In the genomic region with DNA sequence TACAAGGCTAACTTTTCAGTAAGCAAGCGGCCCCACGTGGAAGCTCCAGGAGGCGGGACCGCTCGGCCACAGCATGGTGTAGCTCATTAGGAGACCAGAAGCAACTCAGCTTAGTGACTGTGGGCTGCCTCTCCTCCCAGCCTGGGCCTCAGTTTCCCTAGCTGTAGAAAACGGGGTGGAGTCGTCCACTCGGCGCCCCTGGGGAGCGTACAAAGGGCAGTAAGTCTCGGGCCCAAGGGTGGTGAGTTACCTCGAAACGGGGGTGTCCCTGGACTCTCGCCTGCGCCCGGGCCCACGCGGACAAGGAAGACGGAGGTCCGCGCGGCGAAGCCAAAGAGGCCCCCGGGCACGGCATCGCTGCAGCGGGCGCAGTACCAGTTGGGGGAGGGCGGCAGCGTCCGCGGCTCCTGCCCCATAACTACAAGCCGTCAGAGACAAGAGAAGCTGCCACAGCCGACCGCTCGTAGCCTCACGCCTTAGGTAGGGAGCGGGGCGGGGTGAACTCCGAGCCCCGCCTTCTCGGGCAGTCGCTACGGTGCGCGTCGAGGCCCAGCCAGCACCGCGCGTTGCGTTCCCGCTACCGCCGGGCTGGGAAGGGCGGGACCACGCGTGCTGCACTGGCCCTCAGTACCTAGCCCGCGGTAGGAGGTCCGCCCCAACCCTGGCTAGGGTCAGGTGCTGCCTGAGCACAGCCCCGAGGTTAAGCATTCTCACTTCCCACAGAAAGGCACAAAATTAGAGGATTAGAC, we compare ENCODE assay signal across 8 cellular contexts. TPM values are rescaled to one million over a fixed set of nuclear protein-coding genes. Genes with fewer than 3 reads are reported as not detected.
DNase-seq lines count a peak whose midpoint lies in the region; ATAC-seq and TF ChIP-seq lines count a peak whose summit lies in the region.

A gene with protein sequence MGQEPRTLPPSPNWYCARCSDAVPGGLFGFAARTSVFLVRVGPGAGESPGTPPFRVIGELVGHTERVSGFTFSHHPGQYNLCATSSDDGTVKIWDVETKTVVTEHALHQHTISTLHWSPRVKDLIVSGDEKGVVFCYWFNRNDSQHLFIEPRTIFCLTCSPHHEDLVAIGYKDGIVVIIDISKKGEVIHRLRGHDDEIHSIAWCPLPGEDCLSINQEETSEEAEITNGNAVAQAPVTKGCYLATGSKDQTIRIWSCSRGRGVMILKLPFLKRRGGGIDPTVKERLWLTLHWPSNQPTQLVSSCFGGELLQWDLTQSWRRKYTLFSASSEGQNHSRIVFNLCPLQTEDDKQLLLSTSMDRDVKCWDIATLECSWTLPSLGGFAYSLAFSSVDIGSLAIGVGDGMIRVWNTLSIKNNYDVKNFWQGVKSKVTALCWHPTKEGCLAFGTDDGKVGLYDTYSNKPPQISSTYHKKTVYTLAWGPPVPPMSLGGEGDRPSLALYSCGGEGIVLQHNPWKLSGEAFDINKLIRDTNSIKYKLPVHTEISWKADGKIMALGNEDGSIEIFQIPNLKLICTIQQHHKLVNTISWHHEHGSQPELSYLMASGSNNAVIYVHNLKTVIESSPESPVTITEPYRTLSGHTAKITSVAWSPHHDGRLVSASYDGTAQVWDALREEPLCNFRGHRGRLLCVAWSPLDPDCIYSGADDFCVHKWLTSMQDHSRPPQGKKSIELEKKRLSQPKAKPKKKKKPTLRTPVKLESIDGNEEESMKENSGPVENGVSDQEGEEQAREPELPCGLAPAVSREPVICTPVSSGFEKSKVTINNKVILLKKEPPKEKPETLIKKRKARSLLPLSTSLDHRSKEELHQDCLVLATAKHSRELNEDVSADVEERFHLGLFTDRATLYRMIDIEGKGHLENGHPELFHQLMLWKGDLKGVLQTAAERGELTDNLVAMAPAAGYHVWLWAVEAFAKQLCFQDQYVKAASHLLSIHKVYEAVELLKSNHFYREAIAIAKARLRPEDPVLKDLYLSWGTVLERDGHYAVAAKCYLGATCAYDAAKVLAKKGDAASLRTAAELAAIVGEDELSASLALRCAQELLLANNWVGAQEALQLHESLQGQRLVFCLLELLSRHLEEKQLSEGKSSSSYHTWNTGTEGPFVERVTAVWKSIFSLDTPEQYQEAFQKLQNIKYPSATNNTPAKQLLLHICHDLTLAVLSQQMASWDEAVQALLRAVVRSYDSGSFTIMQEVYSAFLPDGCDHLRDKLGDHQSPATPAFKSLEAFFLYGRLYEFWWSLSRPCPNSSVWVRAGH (N-terminal part only) (minus strand): TSS at position 494 of the 749 bp plus-strand sequence. CDS start 78 bp downstream, at position 416.

- peaks cover 49 to 75% (median 65%) of the 10 kb centered on the region in 3 donors for H3K4me1 Mint-ChIP-seq in T-cell

- TF ChIP-seq CTCF in GM12865 (IDR thresholded peaks at IDR 0.05; ENCODE audit: insufficient read depth, low read depth, low read length, missing control alignments) (no peak), adrenal gland (IDR thresholded peaks at IDR 0.05) (no peak), heart right ventricle (IDR thresholded peaks at IDR 0.05) (no peak), upper lobe of left lung (IDR thresholded peaks at IDR 0.05) (no peak)

- DNase-seq in GM12865 (ENCODE audit: low read depth) (peak; percentile 93), NCI-H1092 treated with DMSO at 0.1 percent for 48 hours (lab: John Stamatoyannopoulos, UW) (peak; percentile 56), T-cell (peak; percentile 66 to 85 (median 76)), adrenal gland (peak; percentile 80 to 87 (median 83)), heart right ventricle (peak; percentile 81 to 89), posterior vena cava (ENCODE audit: low spot score) (peak; percentile 95), upper lobe of left lung (peak; percentile 87 to 97)

- 0 to 1% (median 0%) methylated on average over 1 to 58 of the region's 61 CpGs for WGBS in adrenal gland, 4 donors
- WGBS in heart right ventricle, 2 donors: 0 to 1% methylated on average over 61 of the region's 61 CpGs
- WGBS in upper lobe of left lung, 2 donors: 1% methylated on average over 17 to 22 of the region's 61 CpGs

- CTCF ChIA-PET in T-cell (lab: Charles Lee): interaction anchor here in 1 of 2 donors (1.4 kb wide), 1 partner anchor 81 kb away, joined by 3 read pairs; no protein-coding TSS in a partner anchor

- intact Hi-C loops in adrenal gland (cut with DNase I) (loop anchor here in 1 of 2 donors (10.0 kb wide), 1 partner anchor 73 kb away; no protein-coding TSS in a partner anchor), heart right ventricle (cut with DNase I) (loop anchor here in 2 of 10 donors (5.0 kb wide), 2 partner anchors 76 to 81 kb away; partner anchors contain the start of gene CNOT8 (in 1 of the 2)), posterior vena cava (cut with DNase I) (no loop called here)

- peak within 1 kb of the TSS; percentile 87 to 91 (median 89) for H3K4me3 Mint-ChIP-seq in T-cell

- H3K9me3 Mint-ChIP-seq in T-cell: no peaks in the 10 kb centered on the region

- H3K27ac ChIP-seq in adrenal gland (peak within 1 kb of the TSS in 3 of 5 donors; percentile 31 to 55 (median 42)), heart right ventricle (peak within 1 kb of the TSS in 9 of 10 donors; percentile 62 to 87 (median 78)), upper lobe of left lung (peak within 1 kb of the TSS; percentile 43 to 84 (median 80))

- POLR2A ChIA-PET in T-cell (lab: Charles Lee): no interaction called here

- TF ChIP-seq POLR2A in adrenal gland (IDR thresholded peaks at IDR 0.05) (peak; percentile 27 to 55), upper lobe of left lung (IDR thresholded peaks at IDR 0.05) (peak in 1 of 4 donors; percentile 66)

- peak within 1 kb of the TSS; percentile 68 to 74 for H3K27ac Mint-ChIP-seq in T-cell

- peak within 1 kb of the TSS; percentile 93 for H3K4me3 ChIP-seq in GM12865 (ENCODE audit: low read depth, low read length)
- peak within 1 kb of the TSS; percentile 37 to 96 (median 79) for H3K4me3 ChIP-seq in adrenal gland
- H3K4me3 ChIP-seq in heart right ventricle: peak within 1 kb of the TSS; percentile 47 to 99 (median 84)
- H3K4me3 ChIP-seq in upper lobe of left lung: peak within 1 kb of the TSS; percentile 66 to 93 (median 74)

- H3K36me3 ChIP-seq in adrenal gland (replicated peaks in 1 of 2) (peaks cover 0 to 11% of the 10 kb centered on the region in 2 donors), heart right ventricle (peaks cover 0 to 35% (median 4%) of the 10 kb centered on the region in 9 donors), upper lobe of left lung (peaks cover 0 to 17% (median 0%) of the 10 kb centered on the region in 4 donors)

- H3K27me3 ChIP-seq in adrenal gland (no peaks in the 10 kb centered on the region), heart right ventricle (no peaks in the 10 kb centered on the region), upper lobe of left lung (no peaks in the 10 kb centered on the region)

- no peaks in the 10 kb centered on the region for H3K9me3 ChIP-seq in adrenal gland (replicated peaks in 1 of 3)
- no peaks in the 10 kb centered on the region for H3K9me3 ChIP-seq in heart right ventricle
- H3K9me3 ChIP-seq in upper lobe of left lung: no peaks in the 10 kb centered on the region

- H3K27me3 Mint-ChIP-seq in T-cell: no peaks in the 10 kb centered on the region

- peaks cover 18% of the 10 kb centered on the region for H3K36me3 Mint-ChIP-seq in T-cell

- H3K4me1 ChIP-seq in adrenal gland (replicated peaks in 1 of 2): peaks cover 23 to 25% of the 10 kb centered on the region in 2 donors
- peaks cover 0 to 47% (median 33%) of the 10 kb centered on the region in 9 donors for H3K4me1 ChIP-seq in heart right ventricle
- H3K4me1 ChIP-seq in upper lobe of left lung: peaks cover 25 to 39% (median 30%) of the 10 kb centered on the region in 4 donors

- ATAC-seq in HG02610 (IDR thresholded peaks at IDR 0.05; ENCODE audit: unreplicated experiment) (peak; percentile 89), T-cell (replicated peaks in 1 of 4) (peak; percentile 87 to 95 (median 90)), heart right ventricle (peak; percentile 94 to 96 (median 95)), upper lobe of left lung (ENCODE audit: low FRiP score in 2 of 2) (peak; percentile 97 to 98)

- TF ChIP-seq EP300 in upper lobe of left lung (IDR thresholded peaks at IDR 0.05): peak in 1 of 4 donors; percentile 22

RNA-seq across cellular contexts. Expression of the gene that starts here (rescaled TPM):
- total RNA-seq in T-cell (10 to 100 TPM in 3 of 5 donors, 1 to 10 TPM in 2; 6.8 to 17.6 (median 14.8) TPM), adrenal gland (10 to 100 TPM in 7 of 8 donors, 1 to 10 TPM in 1; 9.4 to 19.2 (median 13.9) TPM), heart right ventricle (10 to 100 TPM; 12.7 to 18.5 (median 16.0) TPM), posterior vena cava (10 to 100 TPM; 13.4 to 14.2 TPM), upper lobe of left lung (10 to 100 TPM in 5 of 6 donors, 1 to 10 TPM in 1; 6.5 to 15.6 (median 14.9) TPM)
- polyA plus RNA-seq in adrenal gland (10 to 100 TPM in 1 of 3 donors, 1 to 10 TPM in 2; 3.2 to 12.9 (median 3.9) TPM), heart right ventricle (1 to 10 TPM; 4.1 to 5.3 TPM)

Comparison
In these comparisons a context has a peak if more than half of its experiments do, and no peak if none do; other contexts are left out.
1. Peak in every context shown above with its lines: DNase-seq, ATAC-seq, H3K4me3 ChIP-seq and H3K27ac ChIP-seq.